Comparison of ENCODE assay signal across 8 cellular contexts in the genomic region with DNA sequence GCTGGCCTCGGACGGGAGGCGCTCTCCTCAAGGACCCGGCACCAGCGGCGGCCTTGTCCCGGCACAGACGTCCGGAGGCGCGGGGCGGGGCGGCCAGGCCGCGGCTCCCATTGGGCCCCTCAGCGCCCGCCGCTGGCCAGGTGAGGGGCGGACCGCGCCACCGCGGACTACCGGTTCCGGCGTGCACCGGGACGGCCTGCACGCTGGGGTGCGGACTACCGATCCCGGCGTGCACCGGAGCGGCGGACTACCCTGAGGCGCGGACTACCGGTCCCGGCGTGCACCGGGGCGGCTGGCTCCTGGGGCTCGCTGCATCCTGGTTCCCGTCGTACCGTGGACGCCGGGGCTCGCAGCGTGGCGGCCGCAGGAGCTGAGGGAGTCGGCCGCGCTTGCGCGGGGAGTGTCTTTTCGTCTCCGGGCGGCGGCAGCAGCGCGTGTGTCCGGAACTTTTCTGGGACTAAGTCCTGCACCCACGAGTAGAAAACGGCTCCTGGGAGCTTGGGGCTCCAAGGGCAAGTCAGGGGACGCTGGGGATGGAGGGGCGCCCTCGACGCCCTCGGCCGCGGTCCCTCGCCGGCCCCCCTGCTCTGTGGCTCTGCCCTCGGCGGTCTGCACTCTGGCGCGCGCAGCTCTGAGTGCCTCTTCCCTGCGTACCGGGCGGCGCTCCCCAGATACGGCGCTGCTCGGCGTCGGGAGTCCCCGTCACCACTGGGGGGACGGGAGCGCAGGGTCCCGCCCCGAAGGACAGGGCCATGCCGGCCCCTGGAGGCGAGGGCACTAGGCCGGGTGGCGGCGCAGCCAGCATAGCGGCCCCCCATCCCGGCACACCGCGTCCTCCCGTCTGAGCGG. TPM values are rescaled to one million over a fixed set of nuclear protein-coding genes. Genes with fewer than 3 reads are reported as not detected.
A peak's percentile ranks its signal among the peaks of the same experiment; 100 is the strongest.
DNase-seq lines count a peak whose midpoint lies in the region; ATAC-seq and TF ChIP-seq lines count a peak whose summit lies in the region.

TSS of gene LETM1 (minus strand) at position 86 of the 849 bp plus-strand sequence. CDS start 206 bp downstream, outside the sequence.

- H3K36me3 ChIP-seq in right lobe of liver: no peaks in the 10 kb centered on the region

- H3K4me3 ChIP-seq in right lobe of liver: peak within 1 kb of the TSS; percentile 85 to 91 (median 90)

- no peaks in the 10 kb centered on the region for H3K27me3 ChIP-seq in right lobe of liver

- TF ChIP-seq CTCF in CD14-positive monocyte (IDR thresholded peaks at IDR 0.05) (no peak), right lobe of liver (IDR thresholded peaks at IDR 0.05) (peak in 1 of 4 donors; percentile 6)

- no CpG with 5 or more reads among the region's 106 CpGs for WGBS in right lobe of liver (ENCODE audit: insufficient coverage, low coverage, low lambda C conversion rate, missing lambda C conversion rate)

- H3K4me1 Mint-ChIP-seq in CD14-positive monocyte: peaks cover 24% of the 10 kb centered on the region

- peak within 1 kb of the TSS in 2 of 3 donors; percentile 33 to 45 for H3K27ac ChIP-seq in right lobe of liver

- H3K27me3 Mint-ChIP-seq in CD14-positive monocyte (ENCODE audit: low read depth in 3 of 3): peaks cover 0 to 7% (median 6%) of the 10 kb centered on the region in 3 donors

- H3K4me3 Mint-ChIP-seq in CD14-positive monocyte: peak within 1 kb of the TSS; percentile 82 to 85

- DNase-seq in CD14-positive monocyte (ENCODE audit: low spot score) (peak; percentile 88), NCI-H748 (lab: John Stamatoyannopoulos, UW; ENCODE audit: unreplicated experiment) (peak; percentile 82), dermis blood vessel endothelial cell (peak; percentile 93), right lobe of liver (peak; percentile 98)
- DNase-seq in activated CD4-positive, alpha-beta T cell treated with anti-CD3 and anti-CD28 coated beads, Interleukin-2, amount 50 U/mL, for 4 hours: peak; percentile 88 to 89
- DNase-seq in stimulated activated CD4-positive, alpha-beta T cell treated with anti-CD3 and anti-CD28 coated beads, Interleukin-4, amount 100 ng/mL, for 4 hours: peak; percentile 93 to 94

- H3K36me3 Mint-ChIP-seq in CD14-positive monocyte: peaks cover 6 to 20% of the 10 kb centered on the region in 2 donors

- ATAC-seq in GM19372 (IDR thresholded peaks at IDR 0.05; ENCODE audit: low read depth, unreplicated experiment) (peak; percentile 85), HG03558 (IDR thresholded peaks at IDR 0.05; ENCODE audit: extremely low read depth, unreplicated experiment) (peak; percentile 78), right lobe of liver (peak; percentile 95 to 99 (median 98))

- peaks cover 0 to 11% (median 4%) of the 10 kb centered on the region in 4 donors for H3K4me1 ChIP-seq in right lobe of liver

- intact Hi-C loops in CD14-positive monocyte (cut with micrococcal nuclease) (loop anchor here (2.0 to 10.0 kb wide), 6 partner anchors 15 to 1109 kb away; partner anchors contain the start of genes GRK4 (in 2 of the 2), NOP14 (in 2 of the 2), NSD2 (in 1 of the 2) and SLBP (in 1 of the 2)), right lobe of liver (cut with DNase I) (no loop called here)

- H3K9me3 Mint-ChIP-seq in CD14-positive monocyte: no peaks in the 10 kb centered on the region

- peak within 1 kb of the TSS in 6 of 7 donors; percentile 15 to 69 (median 62) for H3K27ac Mint-ChIP-seq in CD14-positive monocyte

- TF ChIP-seq POLR2A in right lobe of liver (IDR thresholded peaks at IDR 0.05): peak; percentile 76

- H3K9me3 ChIP-seq in right lobe of liver: no peaks in the 10 kb centered on the region

RNA-seq across cellular contexts. Expression of gene LETM1, which starts in this region (rescaled TPM):
- polyA plus RNA-seq in CD14-positive monocyte: 1 to 10 TPM; 6.2 to 9.0 TPM
- total RNA-seq in dermis blood vessel endothelial cell (90.0 and 95.8 TPM in 2 replicates), right lobe of liver (10 to 100 TPM; 18.1 to 31.0 (median 25.6) TPM)

Comparison
In these comparisons a context has a peak if more than half of its experiments do, and no peak if none do; other contexts are left out.
1. Peak in every context shown above with its lines: DNase-seq, ATAC-seq, H3K4me3 ChIP-seq and H3K27ac ChIP-seq.
2. intact Hi-C loops: an anchor here in CD14-positive monocyte (2.0 to 10.0 kb wide); none called in right lobe of liver.